In genomic region chr11:113372317-113372716, GRCh38 we compare ENCODE assay signal across 22 cellular contexts. TPM values are rescaled to one million over a fixed set of nuclear protein-coding genes. Genes with fewer than 3 reads are reported as not detected.
DNase-seq lines count a peak whose midpoint lies in the region; ATAC-seq, FAIRE-seq and TF ChIP-seq lines count a peak whose summit lies in the region.
"Had no signal": no experiment of that assay in that cellular context is flagged by ENCODE, and none has a peak within 500 bp of the region (broad histone marks: within the 10 kb centered on the region; RNA-seq: fewer than 3 reads in every experiment).

No MANE protein-coding gene starts in this region.

- H4K8ac ChIP-seq in neuronal stem cell (ENCODE audit: low read depth, low read length), result no peak overlapping the region

- H2AFZ ChIP-seq in Karpas-422 (ENCODE audit: low read length), result no peak overlapping the region
- H2AFZ ChIP-seq in K562 (ENCODE audit: low read depth, low read length), result no peak overlapping the region
- no peak overlapping the region for H2AFZ ChIP-seq in neuronal stem cell (ENCODE audit: low read length)

- H3K36me3 Mint-ChIP-seq in mesothelial cell of epicardium, result peaks cover 9% of the 10 kb centered on the region

- no peak overlapping the region for H3K4me3 Mint-ChIP-seq in mesothelial cell of epicardium
- H3K4me3 Mint-ChIP-seq: activated naive CD8-positive, alpha-beta T cell treated with anti-CD3 and anti-CD28 coated beads, Interleukin-2, amount 10 ng/mL, durations not matched to agents 7 days and 5 days; stimulated activated memory B cell treated with anti-CD40 and anti-IgM and Interleukin-4, amounts not matched to agents 10 μg/mL and 1 μg/mL and 100 μg/mL, for 72 hours had no signal

- H2BK5ac ChIP-seq in neuronal stem cell (ENCODE audit: low read length), result no peak overlapping the region

- H3K27me3 Mint-ChIP-seq in mesothelial cell of epicardium (ENCODE audit: low read depth), result no peaks in the 10 kb centered on the region
- H3K27me3 Mint-ChIP-seq: activated naive CD8-positive, alpha-beta T cell treated with anti-CD3 and anti-CD28 coated beads, Interleukin-2, amount 10 ng/mL, durations not matched to agents 7 days and 5 days; stimulated activated memory B cell treated with anti-CD40 and anti-IgM and Interleukin-4, amounts not matched to agents 10 μg/mL and 1 μg/mL and 100 μg/mL, for 72 hours had no signal

- H3K14ac ChIP-seq in neuronal stem cell (ENCODE audit: low read length), result no peak overlapping the region

- H4K20me1 ChIP-seq in Karpas-422 (ENCODE audit: insufficient read depth, low read depth, low read length), result no peaks in the 10 kb centered on the region
- H4K20me1 ChIP-seq in K562 (replicated peaks; ENCODE audit: control insufficient read depth, insufficient read depth, low read length), result no peaks in the 10 kb centered on the region

- TF ChIP-seq EP300 in K562 (IDR thresholded peaks at IDR 0.05; ENCODE audit: low read length), result no peak

- H2BK120ac ChIP-seq in neuronal stem cell (ENCODE audit: low read depth, low read length), result no peak overlapping the region

- H3K9me3 ChIP-seq in Karpas-422 (ENCODE audit: low read length) (no peaks in the 10 kb centered on the region), K562 (replicated peaks; ENCODE audit: control insufficient read depth, insufficient read depth, low read depth, low read length) (no peaks in the 10 kb centered on the region), neuronal stem cell (replicated peaks in 1 of 2; ENCODE audit: control insufficient read depth in 2 of 2, insufficient read depth in 1 of 2, low read depth in 1 of 2, low read length in 2 of 2) (no peaks in the 10 kb centered on the region)
- H3K9me3 ChIP-seq: Caco-2, gastrocnemius medialis, prostate gland, thyroid gland had no signal

- H3K4me3 ChIP-seq in Karpas-422 (ENCODE audit: low read length) (no peak overlapping the region), K562 (no peak overlapping the region), neuronal stem cell (ENCODE audit: low read length in 2 of 2) (no peak overlapping the region)
- H3K4me3 ChIP-seq: gastrocnemius medialis, prostate gland, thyroid gland had no signal

- no peaks in the 10 kb centered on the region for H3K79me1 ChIP-seq in neuronal stem cell (ENCODE audit: low read depth, low read length)

- H2BK15ac ChIP-seq in neuronal stem cell (ENCODE audit: low read length), result no peak overlapping the region

- FAIRE-seq in K562 (lab: Jason Lieb, UNC), result no peak
- FAIRE-seq: GM19239, HepG2, TTC549 had no signal

- peaks cover 20% of the 10 kb centered on the region for H3K4me1 Mint-ChIP-seq in mesothelial cell of epicardium
- H3K4me1 Mint-ChIP-seq: activated naive CD8-positive, alpha-beta T cell treated with anti-CD3 and anti-CD28 coated beads, Interleukin-2, amount 10 ng/mL, durations not matched to agents 7 days and 5 days had no signal

- H3K4me1 ChIP-seq in Karpas-422 (ENCODE audit: low read length) (peaks cover 13% of the 10 kb centered on the region), K562 (replicated peaks in 1 of 2; ENCODE audit: control insufficient read depth in 2 of 2, insufficient read depth in 2 of 2, low read length in 2 of 2) (peaks cover 0 to 8% of the 10 kb centered on the region in 2 experiments; a peak in 3 of 5 replicates), neuronal stem cell (ENCODE audit: control insufficient read depth in 2 of 2, insufficient read depth in 1 of 2, low read depth in 1 of 2, low read length in 2 of 2) (no peaks in the 10 kb centered on the region)
- H3K4me1 ChIP-seq: Caco-2, gastrocnemius medialis, prostate gland, thyroid gland had no signal

- H2AK5ac ChIP-seq in neuronal stem cell (ENCODE audit: low read depth, low read length), result no peak overlapping the region

- H3K9ac ChIP-seq in Karpas-422 (ENCODE audit: low read length), result no peak overlapping the region
- no peak overlapping the region for H3K9ac ChIP-seq in K562 (ENCODE audit: insufficient read depth in 1 of 2, low read depth in 2 of 2, low read length in 2 of 2)
- no peak overlapping the region for H3K9ac ChIP-seq in neuronal stem cell (ENCODE audit: low read depth, low read length, poor library complexity)

- ATAC-seq in K562, result peak; percentile 71
- no peak for ATAC-seq in GM19023 (IDR thresholded peaks at IDR 0.05; ENCODE audit: unreplicated experiment)
- ATAC-seq: gastrocnemius medialis; HepG2; left ventricle myocardium superior; stimulated activated memory B cell treated with anti-CD40 and anti-IgM and Interleukin-4, amounts not matched to agents 10 μg/mL and 1 μg/mL and 100 μg/mL, for 72 hours had no signal

- no peak overlapping the region for H2BK12ac ChIP-seq in neuronal stem cell (ENCODE audit: low read length)

- no peaks in the 10 kb centered on the region for H3K27me3 ChIP-seq in Karpas-422 (ENCODE audit: low read length)
- H3K27me3 ChIP-seq in K562 (ENCODE audit: control insufficient read depth in 2 of 2, insufficient read depth in 2 of 2, low read length in 2 of 2), result peaks cover 0 to 21% of the 10 kb centered on the region in 2 experiments; a peak in 2 of 5 replicates
- no peaks in the 10 kb centered on the region for H3K27me3 ChIP-seq in neuronal stem cell (ENCODE audit: control insufficient read depth in 3 of 3, insufficient read depth in 3 of 3, low read depth in 1 of 3, low read length in 3 of 3)
- H3K27me3 ChIP-seq: gastrocnemius medialis, thyroid gland had no signal

- no peaks in the 10 kb centered on the region for H3K9me2 ChIP-seq in Karpas-422 (replicated peaks; ENCODE audit: insufficient read depth, low read length)

- TF ChIP-seq CTCF in K562 (IDR thresholded peaks at IDR 0.05 in 2 of 3, conservative IDR thresholded peaks at IDR 0.05 in 1 of 3; ENCODE audit: insufficient read depth in 2 of 3, low read depth in 1 of 3, low read length in 3 of 3) (peak in 2 of 3 experiments; percentile 11 to 35; a peak in 3 of 6 replicates), mesothelial cell of epicardium (IDR thresholded peaks at IDR 0.05; ENCODE audit: unreplicated experiment) (peak; percentile 29)

- TF ChIP-seq POLR2A in K562 (conservative IDR thresholded peaks at IDR 0.05), result no peak

- H3K23ac ChIP-seq in neuronal stem cell (ENCODE audit: low read depth, low read length, poor library complexity), result no peak overlapping the region

- H3K27ac ChIP-seq in Karpas-422 (ENCODE audit: low read length) (no peak overlapping the region), K562 (ENCODE audit: extremely low read depth, low read depth, low read length) (no peak overlapping the region), neuronal stem cell (replicated peaks; ENCODE audit: low read length) (no peak overlapping the region)
- H3K27ac ChIP-seq: gastrocnemius medialis, prostate gland, thyroid gland had no signal

- H3K4me2 ChIP-seq in Karpas-422 (ENCODE audit: low read depth, low read length, poor library complexity, severe bottlenecking) (no peak overlapping the region), K562 (ENCODE audit: insufficient read depth, low read length) (no peak overlapping the region), neuronal stem cell (ENCODE audit: insufficient read depth, low read length, poor library complexity, severe bottlenecking) (no peak overlapping the region)

- no peak overlapping the region for H3K4ac ChIP-seq in neuronal stem cell (ENCODE audit: low read length)

- H4K91ac ChIP-seq in neuronal stem cell (ENCODE audit: low read depth, low read length, poor library complexity), result no peak overlapping the region

- POLR2A ChIA-PET in K562 (lab: Yijun Ruan, JAX), result interaction anchor here (0.8 kb wide), 1 partner anchor 9 kb away, joined by 3 read pairs; no protein-coding TSS in a partner anchor

- H3K9me3 Mint-ChIP-seq in mesothelial cell of epicardium, result no peaks in the 10 kb centered on the region
- H3K9me3 Mint-ChIP-seq: activated naive CD8-positive, alpha-beta T cell treated with anti-CD3 and anti-CD28 coated beads, Interleukin-2, amount 10 ng/mL, durations not matched to agents 7 days and 5 days; stimulated activated memory B cell treated with anti-CD40 and anti-IgM and Interleukin-4, amounts not matched to agents 10 μg/mL and 1 μg/mL and 100 μg/mL, for 72 hours had no signal

- in situ Hi-C loops in K562 (cut with MboI), result no loop called here
- in situ Hi-C loops in KBM-7 (cut with MboI; ENCODE audit: low pct_unique_long_range_greater_than_20kb, low sequenced_read_pairs), result no loop called here

- TF ChIP-seq RAD21 in K562 (CRISPR knock-in tag; conservative IDR thresholded peaks at IDR 0.05 in 1 of 2, IDR thresholded peaks at IDR 0.05 in 1 of 2), result peak in 1 of 2 experiments; percentile 37; a peak in 2 of 4 replicates

- H3K36me3 ChIP-seq in Karpas-422 (ENCODE audit: insufficient read depth, low read length) (no peaks in the 10 kb centered on the region), K562 (ENCODE audit: control insufficient read depth, insufficient read depth, low read length) (no peaks in the 10 kb centered on the region), neuronal stem cell (replicated peaks in 1 of 2; ENCODE audit: control insufficient read depth in 2 of 2, insufficient read depth in 2 of 2, low read length in 2 of 2) (no peaks in the 10 kb centered on the region)
- H3K36me3 ChIP-seq: prostate gland had no signal

- BruUV-seq in K562 (replicated peaks; lab: Mats Ljungman, UMichigan), result no TSS peak

- intact Hi-C loops in K562 (cut with micrococcal nuclease), result loop anchor here (1.0 kb wide), 1 partner anchor 160 kb away; no protein-coding TSS in a partner anchor

- H3K9me1 ChIP-seq in K562 (ENCODE audit: control insufficient read depth, insufficient read depth, low read length), result no peaks in the 10 kb centered on the region

- no peak overlapping the region for H3K27ac Mint-ChIP-seq in mesothelial cell of epicardium
- H3K27ac Mint-ChIP-seq: activated naive CD8-positive, alpha-beta T cell treated with anti-CD3 and anti-CD28 coated beads, Interleukin-2, amount 10 ng/mL, durations not matched to agents 7 days and 5 days; stimulated activated memory B cell treated with anti-CD40 and anti-IgM and Interleukin-4, amounts not matched to agents 10 μg/mL and 1 μg/mL and 100 μg/mL, for 72 hours had no signal

- H3K18ac ChIP-seq in neuronal stem cell (ENCODE audit: low read length), result no peak overlapping the region

- DNase-seq in ELR (ENCODE audit: low read depth), result peak; percentile 31
- DNase-seq in Karpas-422, result peak; percentile 45
- peak in 2 of 4 experiments; percentile 11 to 25 for DNase-seq in K562 (ENCODE audit: extremely low read depth in 1 of 4, low spot score in 3 of 4)
- no peak for DNase-seq in mesothelial cell of epicardium (ENCODE audit: low spot score in 2 of 2, unreplicated experiment in 2 of 2)
- DNase-seq in iPS-NIHi11 (ENCODE audit: low spot score), result no peak
- no peak for DNase-seq in neuronal stem cell (ENCODE audit: low spot score)
- DNase-seq in KBM-7, result no peak
- DNase-seq: activated CD4-positive, alpha-beta T cell treated with anti-CD3 and anti-CD28 coated beads, Interleukin-2, amount 50 U/mL, for 1 hour; activated naive CD8-positive, alpha-beta T cell treated with anti-CD3 and anti-CD28 coated beads, Interleukin-2, amount 10 ng/mL, durations not matched to agents 7 days and 5 days; activated T-cell treated with anti-CD3 and anti-CD28 coated beads, Interleukin-2, amount 50 U/mL, for 1 hour; Caco-2; gastrocnemius medialis; left ventricle myocardium superior; NCI-H2171 treated with DMSO at 0.1 percent for 48 hours; thyroid gland had no signal

- 10% methylated on average over 4 of the region's 4 CpGs for WGBS in K562 (ENCODE audit: insufficient coverage, low coverage, missing lambda C conversion rate)
- no CpG with 5 or more reads among the region's 4 CpGs for WGBS in neuronal stem cell (ENCODE audit: extremely low coverage in 2 of 2, insufficient read length in 2 of 2, insufficient replicate concordance in 1 of 2), 2 donors

- H3K79me2 ChIP-seq in Karpas-422 (ENCODE audit: low read length) (no peaks in the 10 kb centered on the region), K562 (ENCODE audit: control insufficient read depth, insufficient read depth, low read length) (no peaks in the 10 kb centered on the region)

- CTCF ChIA-PET in K562 (lab: Yijun Ruan, JAX; ENCODE audit: low intra/inter-chr PET ratio), result no interaction called here

RNA-seq across cellular contexts. Expression of gene ANKK1, which starts 15.3 kb away (rescaled TPM):
- total RNA-seq in Karpas-422 (2014; rRNA removed; shearing (Covaris generic); ENCODE audit: low replicate concordance), result 0.32 and 0.67 TPM in 2 replicates
- 0.12 TPM in 1 of 2 replicates, not detected in the other for total RNA-seq in K562 (2011; cell fraction: chromatin; rRNA removed; ENCODE audit: low replicate concordance)
- not detected in 2 replicates for total RNA-seq in K562 (2011; cell fraction: nucleolus; rRNA removed)
- total RNA-seq in K562 (2011; cell fraction: nucleoplasm; rRNA removed), result not detected in 2 replicates
- total RNA-seq in K562 (2014; rRNA removed) (not detected in 2 replicates), K562 (2014; rRNA removed; fragmentation: Illumina TruSeq; extraction: Trizol) (not detected in 2 replicates), K562 (2015; rRNA removed; fragmentation: Illumina TruSeq; extraction: Trizol) (not detected in 2 replicates), K562 (2021) (not detected in 2 replicates), mesothelial cell of epicardium (2.1 to 2.8 TPM (median 2.4 TPM) in 3 replicates)
- polyA plus RNA-seq in K562 (2011; rRNA removed) (not detected in 2 replicates), K562 (2014; fragmentation: Illumina TruSeq; extraction: Trizol) (not detected in 2 replicates), K562 (2014; fragmentation: Nextera tagmentation; extraction: Ambion mirVana) (not detected), K562 (2014; rRNA removed) (not detected in 2 replicates)
- not detected in 2 replicates for polyA plus RNA-seq in K562 (2011; cell fraction: cytosol; rRNA removed)
- 0.09 TPM in 1 of 2 replicates, not detected in the other for polyA plus RNA-seq in K562 (2011; cell fraction: nucleus; rRNA removed)
- polyA plus RNA-seq in K562 (2012), result 0.12 TPM in 1 of 2 replicates, not detected in the other
- polyA minus RNA-seq in K562 (2011; rRNA and poly(A)+ RNA removed), result not detected in 2 replicates
- not detected in 2 replicates for polyA minus RNA-seq in K562 (2011; cell fraction: cytosol; rRNA and poly(A)+ RNA removed)
- not detected in 2 replicates for polyA minus RNA-seq in K562 (2011; cell fraction: nucleus; rRNA and poly(A)+ RNA removed)
- 0.13 TPM for polyA plus RNA-seq in neuronal stem cell (2013, experiment 1 of 2)
- 0.08 TPM for polyA plus RNA-seq in neuronal stem cell (2013, experiment 2 of 2)
- total RNA-seq: myocyte had no signal

RNA-seq across cellular contexts. Expression of gene TTC12, which starts 57.9 kb away (rescaled TPM):
- 7.2 and 8.6 TPM in 2 replicates for total RNA-seq in Karpas-422 (2014; rRNA removed; shearing (Covaris generic); ENCODE audit: low replicate concordance)
- 28.3 and 44.1 TPM in 2 replicates for total RNA-seq in K562 (2011; cell fraction: chromatin; rRNA removed; ENCODE audit: low replicate concordance)
- total RNA-seq in K562 (2011; cell fraction: nucleolus; rRNA removed), result 12.5 and 15.3 TPM in 2 replicates
- 13.1 and 21.4 TPM in 2 replicates for total RNA-seq in K562 (2011; cell fraction: nucleoplasm; rRNA removed)
- 10.0 and 18.9 TPM in 2 replicates for total RNA-seq in K562 (2014; rRNA removed)
- total RNA-seq in K562 (2014; rRNA removed; fragmentation: Illumina TruSeq; extraction: Trizol), result 15.1 and 15.3 TPM in 2 replicates
- 16.0 and 18.9 TPM in 2 replicates for total RNA-seq in K562 (2015; rRNA removed; fragmentation: Illumina TruSeq; extraction: Trizol)
- total RNA-seq in K562 (2021), result 8.4 and 8.5 TPM in 2 replicates
- polyA plus RNA-seq in K562 (2011; rRNA removed), result 10.2 and 13.4 TPM in 2 replicates
- 4.3 and 4.8 TPM in 2 replicates for polyA plus RNA-seq in K562 (2011; cell fraction: cytosol; rRNA removed)
- 37.7 and 40.7 TPM in 2 replicates for polyA plus RNA-seq in K562 (2011; cell fraction: nucleus; rRNA removed)
- polyA plus RNA-seq in K562 (2012), result 7.1 and 9.9 TPM in 2 replicates
- polyA plus RNA-seq in K562 (2014; fragmentation: Illumina TruSeq; extraction: Trizol), result 12.1 and 14.0 TPM in 2 replicates
- 1 to 10 TPM; 5.1 to 9.1 TPM for polyA plus RNA-seq in K562 (2014; fragmentation: Nextera tagmentation; extraction: Ambion mirVana)
- 9.4 and 19.9 TPM in 2 replicates for polyA plus RNA-seq in K562 (2014; rRNA removed)
- polyA minus RNA-seq in K562 (2011; rRNA and poly(A)+ RNA removed), result 13.0 and 20.5 TPM in 2 replicates
- 2.5 and 7.3 TPM in 2 replicates for polyA minus RNA-seq in K562 (2011; cell fraction: cytosol; rRNA and poly(A)+ RNA removed)
- polyA minus RNA-seq in K562 (2011; cell fraction: nucleus; rRNA and poly(A)+ RNA removed), result 26.5 and 41.2 TPM in 2 replicates
- total RNA-seq in mesothelial cell of epicardium, result 43.5 to 49.1 TPM (median 45.3 TPM) in 3 replicates
- 14.7 TPM for polyA plus RNA-seq in neuronal stem cell (2013, experiment 1 of 2)
- 14.2 TPM for polyA plus RNA-seq in neuronal stem cell (2013, experiment 2 of 2)

Comparison
In these comparisons a context has a peak if more than half of its experiments do, and no peak if none do; other contexts are left out.
1. DNase-seq: peak in ELR (single experiment) and Karpas-422 (single experiment); none in mesothelial cell of epicardium (0 of 2), iPS-NIHi11 (single experiment), neuronal stem cell (single experiment) and KBM-7 (single experiment).